ENCODE assay signal across 8 cellular contexts in genomic region chr1:174799136-174799479, GRCh38.
DNase-seq lines count a peak whose midpoint lies in the region; ATAC-seq and TF ChIP-seq lines count a peak whose summit lies in the region.

No MANE protein-coding gene starts in this region.

- POLR2A ChIA-PET in activated CD4-positive, alpha-beta memory T cell treated with anti-CD3 and anti-CD28 coated beads for 36 hours (lab: Charles Lee): interaction anchor here (0.8 to 2.1 kb wide), 8 partner anchors 11 to 224 kb away, joined by 3 to 18 read pairs (median 6); partner anchors contain the start of genes CACYBP and MRPS14

- H3K27ac Mint-ChIP-seq in activated CD4-positive, alpha-beta memory T cell treated with anti-CD3 and anti-CD28 coated beads for 36 hours: no peak overlapping the region

- no peaks in the 10 kb centered on the region for H3K9me3 ChIP-seq in spleen

- CTCF ChIA-PET in activated CD4-positive, alpha-beta memory T cell treated with anti-CD3 and anti-CD28 coated beads for 36 hours (lab: Charles Lee): interaction anchor here (1.1 to 2.1 kb wide), 6 partner anchors 17 to 230 kb away, joined by 3 to 6 read pairs (median 6); no protein-coding TSS in a partner anchor

- H3K36me3 ChIP-seq in spleen: no peaks in the 10 kb centered on the region

- no peaks in the 10 kb centered on the region for H3K27me3 Mint-ChIP-seq in activated CD4-positive, alpha-beta memory T cell treated with anti-CD3 and anti-CD28 coated beads for 36 hours

- no peak overlapping the region for H3K4me3 Mint-ChIP-seq in activated CD4-positive, alpha-beta memory T cell treated with anti-CD3 and anti-CD28 coated beads for 36 hours

- TF ChIP-seq CTCF in fibroblast of the aortic adventitia (IDR thresholded peaks at IDR 0.05; ENCODE audit: insufficient read depth, low read length) (no peak), spleen (IDR thresholded peaks at IDR 0.05 in 8 of 11, conservative IDR thresholded peaks at IDR 0.05 in 3 of 11) (no peak)

- H3K4me1 ChIP-seq in spleen: peaks cover 0 to 43% (median 19%) of the 10 kb centered on the region in 6 donors

- no peaks in the 10 kb centered on the region for H3K36me3 Mint-ChIP-seq in activated CD4-positive, alpha-beta memory T cell treated with anti-CD3 and anti-CD28 coated beads for 36 hours

- peak; percentile 31 for DNase-seq in NCI-H748 treated with DMSO at 0.1 percent for 48 hours (lab: John Stamatoyannopoulos, UW)
- no peak for DNase-seq in fibroblast of the aortic adventitia (ENCODE audit: low read depth)
- no peak for DNase-seq in spleen
- no peak for DNase-seq in iPS-NIHi7 (ENCODE audit: extremely low spot score)
- no peak for DNase-seq in activated CD4-positive, alpha-beta memory T cell treated with anti-CD3 and anti-CD28 coated beads for 36 hours
- no peak for DNase-seq in cerebellar cortex (ENCODE audit: low spot score)
- DNase-seq in cerebellum (ENCODE audit: low spot score): no peak

- no peaks in the 10 kb centered on the region for H3K9me3 Mint-ChIP-seq in activated CD4-positive, alpha-beta memory T cell treated with anti-CD3 and anti-CD28 coated beads for 36 hours

- 47 to 67% (median 56%) methylated on average over 3 of the region's 3 CpGs for WGBS in spleen, 5 donors

- peaks cover 5% of the 10 kb centered on the region for H3K4me1 Mint-ChIP-seq in activated CD4-positive, alpha-beta memory T cell treated with anti-CD3 and anti-CD28 coated beads for 36 hours (ENCODE audit: low read depth)

- H3K27me3 ChIP-seq in spleen (replicated peaks in 1 of 7): no peaks in the 10 kb centered on the region

- intact Hi-C loops in spleen (cut with DNase I; ENCODE audit: low total_unique reads): no loop called here
- intact Hi-C loops in activated CD4-positive, alpha-beta memory T cell treated with anti-CD3 and anti-CD28 coated beads for 36 hours (cut with micrococcal nuclease): loop anchor here (1.0 kb wide), 4 partner anchors 16 to 200 kb away; partner anchors contain the start of gene CACYBP

- no peak for TF ChIP-seq POLR2A in spleen (IDR thresholded peaks at IDR 0.05)

- H3K27ac ChIP-seq in spleen: peak overlapping the region; percentile 67 to 83 (median 75)

- H3K4me3 ChIP-seq in fibroblast of the aortic adventitia (ENCODE audit: low read depth, low read length) (peak overlapping the region; percentile 64), spleen (peak overlapping the region in 7 of 8 donors; percentile 37 to 70 (median 50))

- ATAC-seq in GM18519 (IDR thresholded peaks at IDR 0.05; ENCODE audit: low FRiP score, unreplicated experiment): peak; percentile 11
